In the genomic region with DNA sequence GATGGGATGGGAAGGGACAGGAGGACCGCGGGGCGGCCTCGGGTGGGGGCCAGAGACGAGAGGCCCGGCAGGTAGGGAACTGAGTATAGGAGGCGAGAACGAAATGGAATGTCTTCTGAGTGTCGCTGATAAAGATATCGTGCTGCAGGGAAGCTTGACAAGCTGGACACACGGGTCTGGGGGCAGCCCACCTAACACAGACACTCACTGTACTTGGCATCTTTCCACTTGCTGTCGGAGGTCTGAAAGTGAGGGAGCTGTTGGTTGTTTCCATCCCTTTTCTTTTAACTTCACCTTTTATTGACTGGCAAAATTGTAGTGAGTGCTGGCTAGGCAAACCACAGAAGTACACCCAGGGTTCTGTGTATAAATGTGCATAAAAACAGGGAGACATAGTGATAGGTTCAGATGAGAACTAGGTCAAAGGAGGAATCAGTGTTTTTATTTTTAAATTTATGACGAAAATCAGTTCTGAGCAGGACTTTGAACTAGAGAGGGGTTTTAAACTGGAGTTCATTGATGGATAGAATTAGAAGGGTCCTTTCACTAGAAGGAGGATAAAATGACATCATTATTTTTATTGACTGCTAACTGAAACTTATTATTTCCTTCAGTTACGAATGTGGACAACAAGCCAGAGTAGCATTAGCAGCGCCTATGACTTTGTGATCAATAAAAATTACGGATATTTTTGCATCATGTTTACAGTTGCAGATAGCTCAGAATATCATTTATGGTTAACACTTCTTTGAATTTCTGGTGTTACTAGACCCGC, we compare ENCODE assay signal across 7 cellular contexts. TPM values are rescaled to one million over a fixed set of nuclear protein-coding genes. Genes with fewer than 3 reads are reported as not detected.
DNase-seq lines count a peak whose midpoint lies in the region; ATAC-seq and TF ChIP-seq lines count a peak whose summit lies in the region.

No MANE protein-coding gene starts in this region.

- H3K9me3 ChIP-seq in aorta (ENCODE audit: control insufficient read depth, low read length): no peaks in the 10 kb centered on the region

- peak overlapping the region; percentile 84 for H3K9ac ChIP-seq in mesendoderm (ENCODE audit: low read length)

- no peak overlapping the region for H3K4ac ChIP-seq in mesendoderm (ENCODE audit: low read depth, low read length)

- H3K18ac ChIP-seq in mesendoderm (ENCODE audit: low read length): peak overlapping the region; percentile 11

- peak overlapping the region; percentile 89 for H3K56ac ChIP-seq in mesendoderm (ENCODE audit: low read length)

- TF ChIP-seq CTCF in GM06990 (IDR thresholded peaks at IDR 0.05; ENCODE audit: insufficient read depth, low read length, poor library complexity, severe bottlenecking) (no peak), cardiac fibroblast (IDR thresholded peaks at IDR 0.05; ENCODE audit: low read depth, low read length) (no peak)

- intact Hi-C loops in aorta (cut with DNase I): no loop called here

- H3K4me2 ChIP-seq in mesendoderm (ENCODE audit: low read length): peak overlapping the region; percentile 74

- H3K4me1 ChIP-seq in mesendoderm (ENCODE audit: control insufficient read depth, low read depth, low read length) (no peaks in the 10 kb centered on the region), aorta (ENCODE audit: control insufficient read depth in 1 of 2, insufficient read depth in 2 of 2, low read length in 2 of 2) (no peaks in the 10 kb centered on the region)

- no CpG with 5 or more reads among the region's 17 CpGs for WGBS in mesendoderm (ENCODE audit: extremely low coverage, insufficient coverage, low lambda C conversion rate)
- 13 to 14% methylated on average over 17 of the region's 17 CpGs for WGBS in aorta, 2 donors

- DNase-seq in GM06990 (ENCODE audit: extremely low read depth, insufficient read length): no peak
- peak; percentile 2 for DNase-seq in NCI-H1092 (lab: John Stamatoyannopoulos, UW)
- DNase-seq in cardiac fibroblast (ENCODE audit: low read depth in 2 of 2): peak in 1 of 2 donors; percentile 14
- no peak for DNase-seq in mesendoderm
- no peak for DNase-seq in aorta
- DNase-seq in activated gamma-delta T cell (lab: John Stamatoyannopoulos, UW): no peak

- H3K27ac ChIP-seq in mesendoderm (ENCODE audit: low read depth, low read length): no peak overlapping the region
- no peak overlapping the region for H3K27ac ChIP-seq in aorta (ENCODE audit: low read depth in 1 of 2, low read length in 2 of 2)

- H3K79me2 ChIP-seq in mesendoderm (ENCODE audit: control insufficient read depth, insufficient read depth, low read length): peaks cover 10% of the 10 kb centered on the region

- peaks cover 10% of the 10 kb centered on the region for H3K79me1 ChIP-seq in mesendoderm (ENCODE audit: low read length)

- H3K27me3 ChIP-seq in GM06990 (replicated peaks; ENCODE audit: control insufficient read depth, insufficient read depth, low read length) (no peaks in the 10 kb centered on the region), mesendoderm (ENCODE audit: insufficient read depth, low read length, poor library complexity) (no peaks in the 10 kb centered on the region), aorta (ENCODE audit: control insufficient read depth in 1 of 2, insufficient read depth in 2 of 2, low read length in 1 of 2) (no peaks in the 10 kb centered on the region)

- H2BK15ac ChIP-seq in mesendoderm (replicated peaks; ENCODE audit: low read depth): no peak overlapping the region

- no peak overlapping the region for H3K23ac ChIP-seq in mesendoderm (ENCODE audit: low read length)

- no peak overlapping the region for H2AK5ac ChIP-seq in mesendoderm (ENCODE audit: low read length)

- no peak overlapping the region for H4K5ac ChIP-seq in mesendoderm (ENCODE audit: low read length)

- H3K4me3 ChIP-seq in GM06990 (replicated peaks; ENCODE audit: low read depth, low read length) (peak overlapping the region; percentile 98), cardiac fibroblast (replicated peaks in 1 of 2; ENCODE audit: low read depth in 2 of 2, low read length in 2 of 2) (peak overlapping the region; percentile 93 to 95), mesendoderm (ENCODE audit: low read length) (peak overlapping the region; percentile 61), aorta (ENCODE audit: low read length in 2 of 2) (peak overlapping the region; percentile 62 to 79)

- ATAC-seq in GM21825 (IDR thresholded peaks at IDR 0.05; ENCODE audit: unreplicated experiment) (peak; percentile 29), aorta (ENCODE audit: low FRiP score) (no peak)

- H3K36me3 ChIP-seq in GM06990 (ENCODE audit: control insufficient read depth, insufficient read depth, low read length) (no peaks in the 10 kb centered on the region), mesendoderm (ENCODE audit: control insufficient read depth, insufficient read depth, low read length) (no peaks in the 10 kb centered on the region), aorta (ENCODE audit: control insufficient read depth in 1 of 2, insufficient read depth in 2 of 2, low read length in 1 of 2) (no peaks in the 10 kb centered on the region)

- H2BK120ac ChIP-seq in mesendoderm (ENCODE audit: low read depth, low read length): no peak overlapping the region

- H4K8ac ChIP-seq in mesendoderm (ENCODE audit: low read depth, low read length): no peak overlapping the region

- H2BK5ac ChIP-seq in mesendoderm (ENCODE audit: low read length): no peak overlapping the region

RNA-seq across cellular contexts. Expression of gene GAPVD1, which starts 0.8 kb away (rescaled TPM):
- 14.8 TPM for polyA plus RNA-seq in mesendoderm (2013, experiment 1 of 2)
- polyA plus RNA-seq in mesendoderm (2013, experiment 2 of 2): 14.6 TPM
- total RNA-seq in aorta: 10 to 100 TPM; 61.5 to 67.7 TPM
- 10 to 100 TPM in 1 of 2 donors, 1 to 10 TPM in 1; 6.5 to 10.3 TPM for polyA plus RNA-seq in aorta

RNA-seq across cellular contexts. Expression of gene HSPA5, which starts 21.3 kb away (rescaled TPM):
- polyA plus RNA-seq in mesendoderm (2013, experiment 1 of 2): 325 TPM
- polyA plus RNA-seq in mesendoderm (2013, experiment 2 of 2): 322 TPM
- 100 to 1,000 TPM; 195 to 260 TPM for total RNA-seq in aorta
- polyA plus RNA-seq in aorta: 10 to 100 TPM; 87.9 to 97.8 TPM
